1 cellular context compared by ENCODE assay signal in genomic region chr3:155018621-155019330, GRCh38.
TF ChIP-seq lines count a peak whose summit lies in the region.

No MANE protein-coding gene starts in this region.

TF ChIP-seq in K562, 482 proteins besides CTCF, POLR2A, EP300 and RAD21 (continued from another document and continues in another):
- peak in 1 of 2 experiments; percentile 76; a peak in 2 of 4 replicates for TF ChIP-seq ZMIZ1 (IDR thresholded peaks at IDR 0.05; ENCODE audit: low read depth in 2 of 2, low read length in 2 of 2)
- no peak for TF ChIP-seq RBFOX2 (IDR thresholded peaks at IDR 0.05; ENCODE audit: low read depth, low read length)
- peak; percentile 60 for TF ChIP-seq HMGN3 (IDR thresholded peaks at IDR 0.05; ENCODE audit: borderline replicate concordance, extremely low read depth, insufficient read length, low read depth, low read length)
- TF ChIP-seq MTF1 (CRISPR knock-in tag; IDR thresholded peaks at IDR 0.05; ENCODE audit: borderline replicate concordance), result no peak
- no peak for TF ChIP-seq THRA (IDR thresholded peaks at IDR 0.05)
- no peak for TF ChIP-seq ZNF830 (CRISPR knock-in tag; IDR thresholded peaks at IDR 0.05)
- peak; percentile 73; the same call in 1 of the 2 replicates for TF ChIP-seq HDAC2 (IDR thresholded peaks at IDR 0.05)
- TF ChIP-seq TCF15 (CRISPR knock-in tag; IDR thresholded peaks at IDR 0.05), result no peak
- TF ChIP-seq CREB1 (IDR thresholded peaks at IDR 0.05), result no peak
- no peak for TF ChIP-seq CREB1 (CRISPR knock-in tag; IDR thresholded peaks at IDR 0.05)
- TF ChIP-seq CBFA2T2 (conservative IDR thresholded peaks at IDR 0.05), result peak; percentile 91
- no peak for TF ChIP-seq TBP (optimal IDR thresholded peaks at IDR 0.05; ENCODE audit: low read depth, low read length)
- TF ChIP-seq MAFK (IDR thresholded peaks at IDR 0.05; ENCODE audit: low read length), result no peak
- TF ChIP-seq RBM14 (IDR thresholded peaks at IDR 0.05; ENCODE audit: borderline replicate concordance, insufficient read depth, low read depth, low read length), result no peak
- TF ChIP-seq ZBTB26 (CRISPR knock-in tag; IDR thresholded peaks at IDR 0.05), result no peak
- no peak for TF ChIP-seq EGR1 (conservative IDR thresholded peaks at IDR 0.05)
- TF ChIP-seq HDAC3 (IDR thresholded peaks at IDR 0.05; ENCODE audit: borderline replicate concordance, partially characterized antibody), result no peak
- TF ChIP-seq CHCHD3 (CRISPR knock-in tag; IDR thresholded peaks at IDR 0.05), result no peak
- no peak for TF ChIP-seq PHB (CRISPR knock-in tag; IDR thresholded peaks at IDR 0.05)
- TF ChIP-seq ZNF224 (CRISPR knock-in tag; IDR thresholded peaks at IDR 0.05), result no peak
- TF ChIP-seq ZNF512 (tag; IDR thresholded peaks at IDR 0.05), result no peak
- peak; percentile 92 for TF ChIP-seq KLF16 (IDR thresholded peaks at IDR 0.05)
- peak; percentile 52; the same call in 1 of the 2 replicates for TF ChIP-seq POLR2H (tag; IDR thresholded peaks at IDR 0.05; ENCODE audit: low read depth)
- no peak for TF ChIP-seq ZBTB7A (IDR thresholded peaks at IDR 0.05; ENCODE audit: borderline replicate concordance, control insufficient read depth, low read depth, low read length)
- TF ChIP-seq ZFX (CRISPR knock-in tag; IDR thresholded peaks at IDR 0.05), result no peak
- TF ChIP-seq ZBTB43 (CRISPR knock-in tag; IDR thresholded peaks at IDR 0.05), result no peak
- no peak for TF ChIP-seq CBX8 (IDR thresholded peaks at IDR 0.05; ENCODE audit: borderline replicate concordance, extremely low read depth, low read depth, low read length, poor library complexity, severe bottlenecking)
- TF ChIP-seq STAG1 (CRISPR knock-in tag; IDR thresholded peaks at IDR 0.05; ENCODE audit: borderline replicate concordance), result no peak
- TF ChIP-seq ZNF232 (CRISPR knock-in tag; IDR thresholded peaks at IDR 0.05), result no peak
- no peak for TF ChIP-seq RBM17 (IDR thresholded peaks at IDR 0.05; ENCODE audit: borderline replicate concordance, low read depth, low read length)
- no peak for TF ChIP-seq SMARCA5 (IDR thresholded peaks at IDR 0.05)
- TF ChIP-seq KAT8 (IDR thresholded peaks at IDR 0.05; ENCODE audit: low read depth), result no peak
- TF ChIP-seq XRCC4 (IDR thresholded peaks at IDR 0.05; ENCODE audit: extremely low read depth, insufficient read depth, insufficient read length), result no peak
- no peak for TF ChIP-seq ELF4 (CRISPR knock-in tag; IDR thresholded peaks at IDR 0.05)
- peak; percentile 76; the same call in 1 of the 2 replicates for TF ChIP-seq ATF4 (CRISPR knock-in tag; IDR thresholded peaks at IDR 0.05)
- no peak for TF ChIP-seq CAMTA2 (CRISPR knock-in tag; conservative IDR thresholded peaks at IDR 0.05)
- no peak for TF ChIP-seq ZNF263 (CRISPR knock-in tag; IDR thresholded peaks at IDR 0.05; ENCODE audit: borderline replicate concordance)
- no peak for TF ChIP-seq UBTF (IDR thresholded peaks at IDR 0.05; ENCODE audit: borderline replicate concordance in 1 of 2, low read depth in 2 of 2, low read length in 2 of 2)
- peak; percentile 67; the same call in 1 of the 2 replicates for TF ChIP-seq JUN (IDR thresholded peaks at IDR 0.05; ENCODE audit: borderline replicate concordance, low read depth, low read length)
- TF ChIP-seq JUN (CRISPR knock-in tag; IDR thresholded peaks at IDR 0.05; ENCODE audit: borderline replicate concordance), result no peak
- no peak for TF ChIP-seq KLF1 (tag; IDR thresholded peaks at IDR 0.05)
- no peak for TF ChIP-seq KHSRP (IDR thresholded peaks at IDR 0.05)
- no peak for TF ChIP-seq ZNF146 (CRISPR knock-in tag; IDR thresholded peaks at IDR 0.05; ENCODE audit: unreplicated experiment)
- no peak for TF ChIP-seq HCFC1 (IDR thresholded peaks at IDR 0.05; ENCODE audit: low read depth, low read length)
- TF ChIP-seq RNF219 (CRISPR knock-in tag; IDR thresholded peaks at IDR 0.05), result no peak
- TF ChIP-seq GMEB1 (CRISPR knock-in tag; IDR thresholded peaks at IDR 0.05), result peak; percentile 41; the same call in 1 of the 2 replicates
